In genomic region chr1:68111804-68112436, GRCh38 we compare ENCODE assay signal across 8 cellular contexts.
DNase-seq lines count a peak whose midpoint lies in the region; ATAC-seq, FAIRE-seq and TF ChIP-seq lines count a peak whose summit lies in the region.

No MANE protein-coding gene starts in this region.

- H3K4me1 Mint-ChIP-seq in HFFc6 (ENCODE audit: low read depth) = peaks cover 41% of the 10 kb centered on the region

- H4K20me1 ChIP-seq in PC-3 (ENCODE audit: low read length) = no peaks in the 10 kb centered on the region

- no peak overlapping the region for H2BK12ac ChIP-seq in mesenchymal stem cell (ENCODE audit: low read length in 2 of 2)

- H2BK120ac ChIP-seq in mesenchymal stem cell (ENCODE audit: low read depth, low read length) = no peak overlapping the region

- H3K9ac ChIP-seq in PC-3 (ENCODE audit: low read length) = no peak overlapping the region
- peak overlapping the region; percentile 56 for H3K9ac ChIP-seq in mesenchymal stem cell (ENCODE audit: low read length)

- H3K18ac ChIP-seq in mesenchymal stem cell (ENCODE audit: low read depth in 1 of 2, low read length in 2 of 2) = no peak overlapping the region

- H3K4me3 Mint-ChIP-seq in HFFc6 = peak overlapping the region; percentile 60; the same call in 1 of the 2 replicates

- no peaks in the 10 kb centered on the region for H3K9me3 Mint-ChIP-seq in HFFc6

- H3K4me3 ChIP-seq in PC-3 (ENCODE audit: low read length) = no peak overlapping the region
- no peak overlapping the region for H3K4me3 ChIP-seq in mesenchymal stem cell (ENCODE audit: insufficient read depth in 1 of 2, low read depth in 1 of 2, low read length in 2 of 2)
- H3K4me3 ChIP-seq in aorta (ENCODE audit: low read length in 2 of 2) = no peak overlapping the region

- H3K9me2 ChIP-seq in PC-3 (replicated peaks; ENCODE audit: low read length) = no peaks in the 10 kb centered on the region

- H3K27ac Mint-ChIP-seq in HFFc6 = peak overlapping the region; percentile 82

- no peak overlapping the region for H2BK5ac ChIP-seq in mesenchymal stem cell (ENCODE audit: low read depth, low read length, poor library complexity, severe bottlenecking)

- H3K79me1 ChIP-seq in mesenchymal stem cell (replicated peaks; ENCODE audit: low read length, poor library complexity, severe bottlenecking) = no peaks in the 10 kb centered on the region

- H3K9me3 ChIP-seq in PC-3 (ENCODE audit: low read length) (no peaks in the 10 kb centered on the region), mesenchymal stem cell (ENCODE audit: control insufficient read depth, low read length) (no peaks in the 10 kb centered on the region), aorta (ENCODE audit: control insufficient read depth, low read length) (no peaks in the 10 kb centered on the region)

- H3K4me2 ChIP-seq in PC-3 (ENCODE audit: low read length) (no peak overlapping the region), mesenchymal stem cell (ENCODE audit: low read length, poor library complexity, severe bottlenecking) (no peak overlapping the region)

- no TSS peak for BruUV-seq in PC-3 (replicated peaks; lab: Mats Ljungman, UMichigan)

- intact Hi-C loops in PC-3 (cut with micrococcal nuclease) (loop anchor here (1.0 to 10.0 kb wide), 5 partner anchors 101 to 580 kb away; no protein-coding TSS in a partner anchor), aorta (cut with DNase I) (loop anchor here (2.0 to 5.0 kb wide), 6 partner anchors 259 to 585 kb away; no protein-coding TSS in a partner anchor)

- TF ChIP-seq CTCF in HFFc6 (IDR thresholded peaks at IDR 0.05) (peak; percentile 77), PC-3 (conservative IDR thresholded peaks at IDR 0.05; ENCODE audit: low read depth, low read length) (peak; percentile 88)

- ATAC-seq in PC-3 (peak; percentile 72), aorta (ENCODE audit: low FRiP score) (peak; percentile 89), HG03354 (IDR thresholded peaks at IDR 0.05; ENCODE audit: poor library complexity, severe bottlenecking, unreplicated experiment) (no peak)

- H3K4me1 ChIP-seq in PC-3 (ENCODE audit: insufficient read depth, low read length) (peaks cover 29% of the 10 kb centered on the region), mesenchymal stem cell (ENCODE audit: control insufficient read depth, insufficient read depth, low read depth, low read length) (no peaks in the 10 kb centered on the region), aorta (ENCODE audit: control insufficient read depth in 1 of 2, insufficient read depth in 2 of 2, low read length in 2 of 2) (no peaks in the 10 kb centered on the region)

- CTCF ChIA-PET in PC-3 (lab: Charles Lee) = interaction anchor here (1.5 kb wide), 1 partner anchor 101 kb away, joined by 4 read pairs; no protein-coding TSS in a partner anchor

- no peaks in the 10 kb centered on the region for H3K36me3 Mint-ChIP-seq in HFFc6 (ENCODE audit: low read depth)

- H4K8ac ChIP-seq in mesenchymal stem cell (ENCODE audit: low read length) = no peak overlapping the region

- peak; percentile 88 for DNase-seq in AG20443 (ENCODE audit: low spot score)
- DNase-seq in HFFc6 = peak; percentile 87
- peak; percentile 79 for DNase-seq in PC-3
- DNase-seq in mesenchymal stem cell = peak; percentile 58
- peak; percentile 70 to 83 for DNase-seq in aorta
- DNase-seq in NOMO-1 (lab: John Stamatoyannopoulos, UW; ENCODE audit: unreplicated experiment in 2 of 2) = no peak

- no peaks in the 10 kb centered on the region for H3K36me3 ChIP-seq in PC-3 (ENCODE audit: low read depth, low read length)
- peaks cover 0 to 2% of the 10 kb centered on the region in 2 experiments for H3K36me3 ChIP-seq in mesenchymal stem cell (ENCODE audit: control insufficient read depth in 1 of 2, insufficient read depth in 2 of 2, low read depth in 1 of 2, low read length in 2 of 2)
- H3K36me3 ChIP-seq in aorta (ENCODE audit: control insufficient read depth in 1 of 2, insufficient read depth in 2 of 2, low read length in 1 of 2) = no peaks in the 10 kb centered on the region

- H3K27ac ChIP-seq in PC-3 (ENCODE audit: low read length) (no peak overlapping the region), mesenchymal stem cell (ENCODE audit: low read length, poor library complexity, severe bottlenecking) (no peak overlapping the region), aorta (ENCODE audit: low read depth in 1 of 2, low read length in 2 of 2) (no peak overlapping the region)

- peaks cover 3% of the 10 kb centered on the region for H3F3A ChIP-seq in PC-3 (ENCODE audit: low read length, unreplicated experiment)

- POLR2A ChIA-PET in PC-3 (lab: Charles Lee; ENCODE audit: unreplicated experiment) = interaction anchor here (0.6 kb wide), 1 partner anchor 262 kb away, joined by 7 read pairs; no protein-coding TSS in a partner anchor

- peak; percentile 46 for FAIRE-seq in endometrium (lab: Jason Lieb, UNC)

- H2AFZ ChIP-seq in PC-3 (ENCODE audit: low read length) (peak overlapping the region; percentile 36), mesenchymal stem cell (ENCODE audit: low read depth, low read length) (no peak overlapping the region)

- H3K4ac ChIP-seq in mesenchymal stem cell (ENCODE audit: low read depth in 1 of 2, low read length in 2 of 2) = no peak overlapping the region

- H4K91ac ChIP-seq in mesenchymal stem cell (ENCODE audit: low read length) = no peak overlapping the region

- no peak overlapping the region for H2AK5ac ChIP-seq in mesenchymal stem cell (ENCODE audit: low read length, severe bottlenecking)

- H3K79me2 ChIP-seq in PC-3 (ENCODE audit: low read length) = no peaks in the 10 kb centered on the region

- 75% methylated on average over 5 of the region's 5 CpGs for WGBS in mesenchymal stem cell
- WGBS in aorta, 2 donors = 21 to 22% methylated on average over 5 of the region's 5 CpGs

- H3K27me3 ChIP-seq in PC-3 (ENCODE audit: low read length) (no peaks in the 10 kb centered on the region), mesenchymal stem cell (ENCODE audit: control insufficient read depth in 1 of 2, insufficient read depth in 1 of 2, low read length in 2 of 2) (no peaks in the 10 kb centered on the region), aorta (ENCODE audit: control insufficient read depth in 1 of 2, insufficient read depth in 2 of 2, low read length in 1 of 2) (no peaks in the 10 kb centered on the region)

- H3K23ac ChIP-seq in mesenchymal stem cell (ENCODE audit: low read length in 2 of 2) = no peak overlapping the region

- no peak overlapping the region for H3K14ac ChIP-seq in mesenchymal stem cell (ENCODE audit: low read length in 2 of 2)

- no peak overlapping the region for H2BK15ac ChIP-seq in mesenchymal stem cell (ENCODE audit: low read depth, poor library complexity, severe bottlenecking)

- H3K27me3 Mint-ChIP-seq in HFFc6 (ENCODE audit: insufficient read depth) = no peaks in the 10 kb centered on the region

Comparison
In these comparisons a context has a peak if more than half of its experiments do, and no peak if none do; other contexts are left out.
1. DNase-seq: peak in AG20443 (single experiment), HFFc6 (single experiment), PC-3 (single experiment), mesenchymal stem cell (single experiment) and aorta (2 of 2); none in NOMO-1 (0 of 2).